Comparison of ENCODE assay signal across 2 cellular contexts in genomic region chr16:13766334-13766733, GRCh38.
TF ChIP-seq lines count a peak whose summit lies in the region.

No MANE protein-coding gene starts in this region.

TF ChIP-seq in HepG2, 621 proteins besides CTCF, POLR2A, EP300 and RAD21:
- TF ChIP-seq CEBPB (IDR thresholded peaks at IDR 0.05; ENCODE audit: borderline replicate concordance, low read depth, low read length), result peak; percentile 48; the same call in 1 of the 2 replicates
- no peak for TF ChIP-seq ZNF432 (CRISPR knock-in tag; IDR thresholded peaks at IDR 0.05; ENCODE audit: borderline replicate concordance)
- TF ChIP-seq ZNF770 (CRISPR knock-in tag; IDR thresholded peaks at IDR 0.05), result peak; percentile 52; the same call in 1 of the 2 replicates
- no peak for TF ChIP-seq GATAD2A (CRISPR knock-in tag; IDR thresholded peaks at IDR 0.05)
- no peak for TF ChIP-seq BCL6 (CRISPR knock-in tag; IDR thresholded peaks at IDR 0.05)
- TF ChIP-seq ZNF260 (CRISPR knock-in tag; IDR thresholded peaks at IDR 0.05; ENCODE audit: borderline replicate concordance, low read depth), result no peak
- no peak for TF ChIP-seq HNF4G (IDR thresholded peaks at IDR 0.05; ENCODE audit: borderline replicate concordance, low read depth, low read length)
- TF ChIP-seq HNF4G (CRISPR knock-in tag; IDR thresholded peaks at IDR 0.05; ENCODE audit: borderline replicate concordance, low read depth), result no peak
- no peak for TF ChIP-seq ZNF33A (CRISPR knock-in tag; IDR thresholded peaks at IDR 0.05; ENCODE audit: borderline replicate concordance)
- no peak for TF ChIP-seq FLYWCH1 (CRISPR knock-in tag; IDR thresholded peaks at IDR 0.05)
- no peak for TF ChIP-seq ZNF17 (CRISPR knock-in tag; IDR thresholded peaks at IDR 0.05)

TF ChIP-seq in liver, 16 proteins besides CTCF, POLR2A, EP300 and RAD21:
- peak; percentile 29 to 65 for TF ChIP-seq RXRA (IDR thresholded peaks at IDR 0.05)
- TF ChIP-seq FOXA2 (IDR thresholded peaks at IDR 0.05), result no peak
- no peak for TF ChIP-seq MAX (IDR thresholded peaks at IDR 0.05)
- no peak for TF ChIP-seq HNF4G (IDR thresholded peaks at IDR 0.05)
- TF ChIP-seq HNF4A (conservative IDR thresholded peaks at IDR 0.05), result peak; percentile 27 to 63
- TF ChIP-seq SP1 (IDR thresholded peaks at IDR 0.05), result peak; percentile 30
